Comparison of ENCODE assay signal across 1 cellular context in genomic region chr3:57756528-57757401, GRCh38.
TF ChIP-seq lines count a peak whose summit lies in the region.

No MANE protein-coding gene starts in this region.

TF ChIP-seq in HepG2, 621 proteins besides CTCF, POLR2A, EP300 and RAD21 (continued from another document and continues in another):
- TF ChIP-seq FOXO4 (CRISPR knock-in tag; conservative IDR thresholded peaks at IDR 0.05) (no peak), SKIL (CRISPR knock-in tag; IDR thresholded peaks at IDR 0.05; ENCODE audit: borderline replicate concordance) (peak; percentile 8; the same call in 1 of the 2 replicates), TBX2 (CRISPR knock-in tag; IDR thresholded peaks at IDR 0.05; ENCODE audit: borderline replicate concordance) (peak; percentile 33; the same call in 1 of the 2 replicates), ZHX1 (CRISPR knock-in tag; IDR thresholded peaks at IDR 0.05; ENCODE audit: low read depth) (no peak), HMGXB4 (CRISPR knock-in tag; IDR thresholded peaks at IDR 0.05; ENCODE audit: borderline replicate concordance in 1 of 2, low read depth in 1 of 2) (peak in 1 of 2 experiments; percentile 44; a peak in 2 of 4 replicates), ZNF234 (CRISPR knock-in tag; conservative IDR thresholded peaks at IDR 0.05) (no peak), ZNF740 (CRISPR knock-in tag; IDR thresholded peaks at IDR 0.05) (no peak), THAP8 (CRISPR knock-in tag; IDR thresholded peaks at IDR 0.05; ENCODE audit: borderline replicate concordance) (0 out of 2 replicates have a peak, but pooled peaks have one; percentile 75), MBD4 (IDR thresholded peaks at IDR 0.05; ENCODE audit: borderline replicate concordance, low read length) (no peak), NR1H2 (CRISPR knock-in tag; IDR thresholded peaks at IDR 0.05; ENCODE audit: borderline replicate concordance, low read depth) (no peak), HMG20A (CRISPR knock-in tag; IDR thresholded peaks at IDR 0.05; ENCODE audit: borderline replicate concordance) (no peak), JUND (CRISPR knock-in tag; IDR thresholded peaks at IDR 0.05) (no peak), AGO1 (IDR thresholded peaks at IDR 0.05; ENCODE audit: low read depth, low read length, poor library complexity, severe bottlenecking) (no peak), ARID3A (IDR thresholded peaks at IDR 0.05; ENCODE audit: low read depth, low read length) (no peak), AGO2 (optimal IDR thresholded peaks at IDR 0.05; ENCODE audit: low read depth, low read length) (peak; percentile 80), ARHGAP35 (CRISPR knock-in tag; IDR thresholded peaks at IDR 0.05; ENCODE audit: borderline replicate concordance) (peak; percentile 30; the same call in 1 of the 2 replicates), ZNF687 (CRISPR knock-in tag; IDR thresholded peaks at IDR 0.05) (peak; percentile 73), ARID4A (CRISPR knock-in tag; IDR thresholded peaks at IDR 0.05; ENCODE audit: borderline replicate concordance) (peak; percentile 80), RARA (CRISPR knock-in tag; IDR thresholded peaks at IDR 0.05) (no peak), ZNF703 (CRISPR knock-in tag; IDR thresholded peaks at IDR 0.05; ENCODE audit: borderline replicate concordance) (peak; percentile 16; the same call in 1 of the 2 replicates), GMEB1 (CRISPR knock-in tag; IDR thresholded peaks at IDR 0.05; ENCODE audit: borderline replicate concordance) (no peak), MTA1 (CRISPR knock-in tag; IDR thresholded peaks at IDR 0.05; ENCODE audit: borderline replicate concordance) (0 out of 2 replicates have a peak, but pooled peaks have one; percentile 7), KDM5A (IDR thresholded peaks at IDR 0.05; ENCODE audit: borderline replicate concordance, low read length) (no peak), HMG20B (CRISPR knock-in tag; conservative IDR thresholded peaks at IDR 0.05) (no peak), PHF8 (CRISPR knock-in tag; IDR thresholded peaks at IDR 0.05) (peak; percentile 65), GATAD2A (CRISPR knock-in tag; IDR thresholded peaks at IDR 0.05) (no peak), NRL (CRISPR knock-in tag; IDR thresholded peaks at IDR 0.05; ENCODE audit: borderline replicate concordance) (peak; percentile 50; the same call in 1 of the 2 replicates), FOSL2 (CRISPR knock-in tag; IDR thresholded peaks at IDR 0.05) (peak; percentile 75)
